1 cellular context compared by ENCODE assay signal in the genomic region with DNA sequence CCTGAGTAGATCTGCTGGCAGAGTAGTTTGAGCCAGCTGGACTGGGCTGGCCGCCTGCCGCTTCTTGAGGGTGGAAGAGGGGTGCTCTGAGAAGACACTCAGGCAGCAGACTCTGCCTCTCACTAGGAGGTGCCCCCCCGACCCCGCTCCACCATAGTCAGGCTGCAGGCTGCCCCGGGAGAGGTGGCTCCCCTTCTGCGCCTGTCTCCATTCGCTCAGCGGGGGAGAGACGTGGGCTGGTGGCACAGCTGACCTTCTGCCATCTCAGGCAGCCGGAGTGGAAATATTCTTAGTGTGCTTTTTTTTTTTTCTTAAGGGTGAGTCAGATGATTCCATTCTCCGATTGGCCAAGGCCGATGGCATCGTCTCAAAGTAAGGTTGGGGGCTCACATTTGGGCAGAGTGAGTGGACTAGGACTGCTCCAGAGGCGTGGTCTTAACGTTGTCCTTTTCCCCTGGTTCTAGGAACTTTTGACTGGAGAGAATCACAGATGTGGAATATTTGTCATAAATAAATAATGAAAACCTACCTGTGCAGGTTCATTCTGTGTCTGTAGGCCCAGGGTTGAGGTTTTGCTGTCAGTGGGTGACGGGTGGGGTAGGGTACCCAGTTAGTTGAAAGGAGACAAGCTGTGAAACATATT.
TF ChIP-seq lines count a peak whose summit lies in the region.

No MANE protein-coding gene starts in this region.

TF ChIP-seq in GM12878, 131 proteins besides CTCF, POLR2A, EP300 and RAD21:
- TF ChIP-seq FOS (IDR thresholded peaks at IDR 0.05; ENCODE audit: borderline replicate concordance, extremely low read depth, insufficient read length) = no peak
- TF ChIP-seq KLF5 (IDR thresholded peaks at IDR 0.05; ENCODE audit: partially characterized antibody) = no peak
